ENCODE assay signal across 1 cellular context in genomic region chr4:8664031-8664805, GRCh38.
TF ChIP-seq lines count a peak whose summit lies in the region.

No MANE protein-coding gene starts in this region.

TF ChIP-seq in GM23338, 12 proteins besides CTCF, POLR2A, EP300 and RAD21 (continued from another document):
- TF ChIP-seq ZNF462 (CRISPR knock-in tag; IDR thresholded peaks at IDR 0.05): no peak
TF ChIP-seq in GM23338: peak in this region for 0.
